Comparison of ENCODE assay signal across 8 cellular contexts in the genomic region with DNA sequence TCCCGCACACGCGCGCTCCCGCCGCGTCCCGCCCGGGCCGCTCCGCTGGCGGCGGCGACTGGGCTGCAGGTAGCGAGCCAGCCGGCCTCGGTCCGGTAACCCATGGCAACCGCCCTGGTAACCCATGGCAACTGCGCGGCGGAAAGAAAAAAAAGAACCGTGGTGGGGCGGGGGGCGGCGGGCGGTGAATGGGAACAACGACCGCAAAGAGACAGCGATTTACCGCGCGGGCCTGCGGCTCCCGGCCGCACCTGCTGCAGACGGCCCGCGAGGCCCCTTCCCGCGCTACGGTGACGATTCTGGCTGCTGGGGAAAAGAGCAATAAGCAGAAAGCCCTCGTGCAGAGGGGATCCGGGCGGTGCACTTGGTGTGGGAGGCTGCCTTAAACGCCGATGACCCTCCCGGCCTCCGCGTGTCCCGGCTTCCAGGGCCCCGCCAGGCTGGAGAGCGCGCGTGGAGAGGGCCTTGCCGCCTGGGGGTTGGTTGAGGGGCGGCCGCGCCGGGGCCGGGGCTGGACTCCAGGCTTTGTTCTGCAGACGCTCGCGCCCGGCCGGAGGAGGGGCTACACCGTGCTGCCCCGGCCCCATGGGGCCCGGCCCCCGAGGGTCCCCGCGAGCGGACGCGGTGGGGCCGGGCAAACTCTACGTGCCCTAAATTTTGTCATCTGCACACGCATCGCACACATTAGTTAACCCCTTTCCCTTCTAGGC.
DNase-seq lines count a peak whose midpoint lies in the region; ATAC-seq and TF ChIP-seq lines count a peak whose summit lies in the region.

No MANE protein-coding gene starts in this region.

- peak overlapping the region; percentile 60 for H3K27ac Mint-ChIP-seq in T-helper 2 cell treated with Interferon-gamma antibody and Interleukin-4, amounts not matched to agents 5 μg/mL and 100 μg/mL, for 36 hours

- H3K27ac ChIP-seq in Karpas-422 (ENCODE audit: low read length) (no peak overlapping the region), colonic mucosa (no peak overlapping the region)

- H3K9ac ChIP-seq in Karpas-422 (ENCODE audit: low read length) (peak overlapping the region; percentile 61), colonic mucosa (ENCODE audit: low read depth in 2 of 2, low read length in 2 of 2) (peak overlapping the region; percentile 68 to 70)

- H3K36me3 ChIP-seq in Karpas-422 (ENCODE audit: insufficient read depth, low read length) (no peaks in the 10 kb centered on the region), colonic mucosa (no peaks in the 10 kb centered on the region)

- no peaks in the 10 kb centered on the region for H3K79me2 ChIP-seq in Karpas-422 (ENCODE audit: low read length)

- H3K27me3 Mint-ChIP-seq in T-helper 2 cell treated with Interferon-gamma antibody and Interleukin-4, amounts not matched to agents 5 μg/mL and 100 μg/mL, for 36 hours (ENCODE audit: low read depth): peaks cover 4% of the 10 kb centered on the region

- TF ChIP-seq CTCF in colonic mucosa (IDR thresholded peaks at IDR 0.05): no peak

- no peaks in the 10 kb centered on the region for H3K9me2 ChIP-seq in Karpas-422 (replicated peaks; ENCODE audit: insufficient read depth, low read length)

- H3K4me3 ChIP-seq in Karpas-422 (ENCODE audit: low read length): peak overlapping the region; percentile 71
- peak overlapping the region; percentile 48 for H3K4me3 ChIP-seq in colonic mucosa

- peaks cover 5% of the 10 kb centered on the region for H3K4me1 Mint-ChIP-seq in T-helper 2 cell treated with Interferon-gamma antibody and Interleukin-4, amounts not matched to agents 5 μg/mL and 100 μg/mL, for 36 hours (ENCODE audit: low read depth)

- H3K9me3 Mint-ChIP-seq in T-helper 2 cell treated with Interferon-gamma antibody and Interleukin-4, amounts not matched to agents 5 μg/mL and 100 μg/mL, for 36 hours: no peaks in the 10 kb centered on the region

- peak; percentile 45 for ATAC-seq in GM21723 (IDR thresholded peaks at IDR 0.05; ENCODE audit: unreplicated experiment)

- peak overlapping the region; percentile 86 for H3K4me2 ChIP-seq in Karpas-422 (ENCODE audit: low read depth, low read length, poor library complexity, severe bottlenecking)

- peaks cover 17% of the 10 kb centered on the region for H3K4me1 ChIP-seq in Karpas-422 (ENCODE audit: low read length)
- no peaks in the 10 kb centered on the region for H3K4me1 ChIP-seq in colonic mucosa

- H3K27me3 ChIP-seq in Karpas-422 (ENCODE audit: low read length): no peaks in the 10 kb centered on the region; the same call in 1 of the 2 replicates
- no peaks in the 10 kb centered on the region for H3K27me3 ChIP-seq in colonic mucosa

- H3K9me3 ChIP-seq in Karpas-422 (ENCODE audit: low read length) (no peaks in the 10 kb centered on the region), colonic mucosa (no peaks in the 10 kb centered on the region)

- peak overlapping the region; percentile 79 for H2AFZ ChIP-seq in Karpas-422 (ENCODE audit: low read length)

- DNase-seq in Daoy (ENCODE audit: low read depth) (peak; percentile 73), Karpas-422 (peak; percentile 59), colonic mucosa (peak; percentile 49), medulla oblongata (ENCODE audit: extremely low spot score) (peak; percentile 40), GM03348 (ENCODE audit: low spot score) (no peak)
- peak; percentile 33 for DNase-seq in T-helper 2 cell treated with Interferon-gamma antibody and Interleukin-4, amounts not matched to agents 5 μg/mL and 100 μg/mL, for 36 hours (ENCODE audit: low spot score)
- peak in 4 of 6 experiments; percentile 13 to 43 (median 24) for DNase-seq in stimulated activated naive CD4-positive, alpha-beta T cell (lab: John Stamatoyannopoulos, UW)

- H3K4me3 Mint-ChIP-seq in T-helper 2 cell treated with Interferon-gamma antibody and Interleukin-4, amounts not matched to agents 5 μg/mL and 100 μg/mL, for 36 hours: peak overlapping the region; percentile 85

- no peaks in the 10 kb centered on the region for H4K20me1 ChIP-seq in Karpas-422 (ENCODE audit: insufficient read depth, low read depth, low read length)

- peaks cover 22% of the 10 kb centered on the region for H3K36me3 Mint-ChIP-seq in T-helper 2 cell treated with Interferon-gamma antibody and Interleukin-4, amounts not matched to agents 5 μg/mL and 100 μg/mL, for 36 hours (ENCODE audit: low read depth)

- intact Hi-C loops in colonic mucosa (cut with DNase I): loop anchor here (2.0 to 10.0 kb wide), 4 partner anchors 124 to 718 kb away; a partner anchor contains a TSS
